In the genomic region with DNA sequence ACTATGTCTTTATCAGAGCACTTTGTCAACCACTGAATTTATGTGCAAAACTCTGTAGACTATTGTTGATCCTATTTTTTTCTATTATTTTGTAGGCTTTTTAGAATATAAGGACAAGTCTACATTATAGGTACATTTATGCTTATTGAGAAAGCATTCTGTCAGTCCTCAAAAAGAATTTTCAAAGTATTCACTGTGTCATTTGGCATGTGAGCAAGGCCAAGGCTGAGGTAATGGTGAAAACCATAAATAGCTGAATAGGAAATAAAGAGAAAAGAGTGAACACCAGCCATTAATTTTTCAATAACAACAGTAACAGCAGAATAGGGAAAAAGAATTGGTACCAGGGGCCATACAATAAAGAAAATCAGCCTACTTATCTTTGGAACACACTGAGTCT, we compare ENCODE assay signal across 19 cellular contexts.
"Had no signal": no experiment of that assay in that cellular context is flagged by ENCODE, and none has a peak within 500 bp of the region (broad histone marks: within the 10 kb centered on the region; RNA-seq: fewer than 3 reads in every experiment).

No MANE protein-coding gene starts in this region.

- H3K4me3 ChIP-seq: left ventricle myocardium inferior, right atrium auricular region, transverse colon had no signal

- H3K27ac Mint-ChIP-seq: activated CD8-positive, alpha-beta memory T cell treated with anti-CD3 and anti-CD28 coated beads, Interleukin-2, amount 10 ng/mL, durations not matched to agents 7 days and 5 days; activated naive CD8-positive, alpha-beta T cell treated with anti-CD3 and anti-CD28 coated beads for 36 hours; memory B cell; nephron progenitor cell; progenitor cell of endocrine pancreas; T-cell had no signal

- DNase-seq: activated CD4-positive, alpha-beta T cell treated with anti-CD3 and anti-CD28 coated beads, Interleukin-2, amount 50 U/mL, for 4 hours; activated CD4-positive, CD25-positive, alpha-beta regulatory T cell treated with anti-CD3 and anti-CD28 coated beads, Interleukin-2, amount 50 U/mL, for 72 hours; activated CD8-positive, alpha-beta memory T cell treated with anti-CD3 and anti-CD28 coated beads, Interleukin-2, amount 10 ng/mL, durations not matched to agents 7 days and 5 days; activated naive CD8-positive, alpha-beta T cell treated with anti-CD3 and anti-CD28 coated beads for 36 hours; activated T-cell treated with anti-CD3 and anti-CD28 coated beads, Interleukin-2, amount 50 U/mL, for 4 hours; hypothalamus; left ventricle myocardium inferior; nephron progenitor cell; occipital lobe; small intestine; stimulated activated CD4-positive, alpha-beta T cell treated with anti-CD3 and anti-CD28 coated beads, Interleukin-4, amount 100 ng/mL, for 4 hours; stimulated activated CD8-positive, alpha-beta memory T cell treated with anti-CD3 and anti-CD28 coated beads, Interleukin-4, amount 100 ng/mL, for 48 hours; stimulated activated naive CD8-positive, alpha-beta T cell treated with anti-CD3 and anti-CD28 coated beads, Interleukin-15, Interleukin-2, amounts not matched to agents 100 U/mL and 50 U/mL, for 24 hours; T-cell; T1000; transverse colon had no signal

- H3K9me3 Mint-ChIP-seq: activated naive CD8-positive, alpha-beta T cell treated with anti-CD3 and anti-CD28 coated beads for 36 hours; activated T-cell treated with anti-CD3 and anti-CD28 coated beads, Interleukin-2, amount 50 U/mL, for 4 hours; memory B cell; nephron progenitor cell; T-cell had no signal

- H3K27me3 ChIP-seq: right atrium auricular region, transverse colon had no signal

- H3K4me1 ChIP-seq: right atrium auricular region, transverse colon had no signal

- H3K4me3 Mint-ChIP-seq: activated CD8-positive, alpha-beta memory T cell treated with anti-CD3 and anti-CD28 coated beads, Interleukin-2, amount 10 ng/mL, durations not matched to agents 7 days and 5 days; activated naive CD8-positive, alpha-beta T cell treated with anti-CD3 and anti-CD28 coated beads for 36 hours; activated T-cell treated with anti-CD3 and anti-CD28 coated beads, Interleukin-2, amount 50 U/mL, for 4 hours; memory B cell; nephron progenitor cell; T-cell had no signal

- H3K27ac ChIP-seq: left ventricle myocardium inferior, right atrium auricular region, transverse colon had no signal

- H3K27me3 Mint-ChIP-seq: activated CD8-positive, alpha-beta memory T cell treated with anti-CD3 and anti-CD28 coated beads, Interleukin-2, amount 10 ng/mL, durations not matched to agents 7 days and 5 days; activated naive CD8-positive, alpha-beta T cell treated with anti-CD3 and anti-CD28 coated beads for 36 hours; memory B cell; progenitor cell of endocrine pancreas; T-cell had no signal

- ATAC-seq: activated CD8-positive, alpha-beta memory T cell treated with anti-CD3 and anti-CD28 coated beads, Interleukin-2, amount 10 ng/mL, durations not matched to agents 7 days and 5 days; activated T-cell treated with anti-CD3 and anti-CD28 coated beads, Interleukin-2, amount 50 U/mL, for 4 hours; stimulated activated naive CD8-positive, alpha-beta T cell treated with anti-CD3 and anti-CD28 coated beads, Interleukin-15, Interleukin-2, amounts not matched to agents 100 U/mL and 50 U/mL, for 24 hours; T-cell had no signal

- H3K9me3 ChIP-seq: left ventricle myocardium inferior, right atrium auricular region, transverse colon had no signal
